ENCODE assay signal across 8 cellular contexts in genomic region chr9:123335227-123335985, GRCh38.
A peak's percentile ranks its signal among the peaks of the same experiment; 100 is the strongest.
DNase-seq lines count a peak whose midpoint lies in the region; ATAC-seq and TF ChIP-seq lines count a peak whose summit lies in the region.

No MANE protein-coding gene starts in this region.

- intact Hi-C loops in posterior cingulate gyrus (cut with DNase I): no loop called here

- TF ChIP-seq CTCF in fibroblast of pulmonary artery (IDR thresholded peaks at IDR 0.05; ENCODE audit: low read length, missing control alignments): no peak
- TF ChIP-seq CTCF in GM13977 (IDR thresholded peaks at IDR 0.05; ENCODE audit: extremely low read depth, insufficient read depth, missing control alignments): no peak

- H3K4me3 ChIP-seq in fibroblast of pulmonary artery (replicated peaks; ENCODE audit: low read depth, low read length): no peak overlapping the region

- in situ Hi-C loops in GM13977 (cut with MboI; ENCODE audit: low pct_unique_long_range_greater_than_20kb, low sequenced_read_pairs, unreplicated experiment): no loop called here

- DNase-seq in EL: peak; percentile 60
- DNase-seq in RPMI8226: peak; percentile 35
- peak; percentile 63 for DNase-seq in fibroblast of pulmonary artery (ENCODE audit: low read depth)
- DNase-seq in posterior cingulate gyrus: peak in 8 of 10 donors; percentile 52 to 95 (median 69)
- DNase-seq in GM13977 (ENCODE audit: low spot score): no peak
- DNase-seq in activated gamma-delta T cell (lab: John Stamatoyannopoulos, UW): no peak
- no peak for DNase-seq in NCI-H2029 treated with DMSO at 0.1 percent for 48 hours (lab: John Stamatoyannopoulos, UW)

- no peak for ATAC-seq in GM19452 (IDR thresholded peaks at IDR 0.05; ENCODE audit: unreplicated experiment)

Comparison
In these comparisons a context has a peak if more than half of its experiments do, and no peak if none do; other contexts are left out.
1. DNase-seq: peak in EL (single experiment), RPMI8226 (single experiment), fibroblast of pulmonary artery (single experiment) and posterior cingulate gyrus (8 of 10); none in GM13977 (single experiment), activated gamma-delta T cell (single experiment) and NCI-H2029 treated with DMSO at 0.1 percent for 48 hours (single experiment).